10 cellular contexts compared by ENCODE assay signal in the genomic region with DNA sequence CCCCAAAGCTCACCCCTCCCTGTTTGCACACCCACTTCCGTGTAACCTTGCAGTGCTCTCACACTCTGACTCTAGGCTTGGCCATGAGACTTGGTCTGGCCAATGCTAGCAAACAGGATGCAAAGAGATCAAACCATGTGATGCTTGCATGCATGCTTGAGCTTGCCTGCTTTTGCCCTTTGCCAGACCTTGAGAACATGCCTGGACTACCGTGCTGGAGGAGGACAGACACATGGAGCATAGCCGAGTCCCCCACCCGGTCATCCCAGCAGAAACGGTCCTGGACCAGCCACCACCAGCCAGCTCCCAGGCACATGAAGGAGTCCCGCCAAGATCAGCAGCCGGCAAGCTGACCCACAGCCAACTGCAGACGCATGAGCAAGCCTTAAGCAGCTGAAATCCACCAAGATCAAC. TPM values are rescaled to one million over a fixed set of nuclear protein-coding genes. Genes with fewer than 3 reads are reported as not detected.
DNase-seq lines count a peak whose midpoint lies in the region; ATAC-seq, FAIRE-seq and TF ChIP-seq lines count a peak whose summit lies in the region.
"Had no signal": no experiment of that assay in that cellular context is flagged by ENCODE, and none has a peak within 500 bp of the region (broad histone marks: within the 10 kb centered on the region; RNA-seq: fewer than 3 reads in every experiment).

No MANE protein-coding gene starts in this region.

- TF ChIP-seq POLR2A in GM12891 (IDR thresholded peaks at IDR 0.05; ENCODE audit: low read depth, low read length), result no peak

- DNase-seq in GM12891 (ENCODE audit: insufficient read length, low spot score) (no peak), cerebellar cortex (ENCODE audit: low spot score) (peak; percentile 91), nucleus accumbens (lab: John Stamatoyannopoulos, UW) (peak in 32 of 56 donors; percentile 2 to 61 (median 20)), AG08396 (ENCODE audit: low spot score) (no peak), left colon (no peak)
- DNase-seq in stimulated activated CD4-positive, alpha-beta T cell treated with anti-CD3 and anti-CD28 coated beads, Interleukin-2, amount 100 ng/mL, for 24 hours, result no peak
- DNase-seq: amniotic stem cell, NCI-H1694 had no signal

- intact Hi-C loops in left colon (cut with DNase I, micrococcal nuclease), result no loop called here

- peak; percentile 74 for FAIRE-seq in GM12891 (lab: Jason Lieb, UNC)

- ATAC-seq in HG03095 (IDR thresholded peaks at IDR 0.05; ENCODE audit: unreplicated experiment), result peak; percentile 36
- no peak for ATAC-seq in left colon
- no peak for ATAC-seq in HG02884 (IDR thresholded peaks at IDR 0.05; ENCODE audit: unreplicated experiment)

TF ChIP-seq in GM12891, 5 proteins besides CTCF, POLR2A, EP300 and RAD21:
- no peak for TF ChIP-seq PAX5 (IDR thresholded peaks at IDR 0.05; ENCODE audit: insufficient read depth, low read length, severe bottlenecking)
- no peak for TF ChIP-seq POU2F2 (IDR thresholded peaks at IDR 0.05; ENCODE audit: low read depth, low read length)
- TF ChIP-seq SPI1 (IDR thresholded peaks at IDR 0.05; ENCODE audit: low read depth, low read length), result no peak
- no peak for TF ChIP-seq POLR2AphosphoS5 (IDR thresholded peaks at IDR 0.05; ENCODE audit: low read depth, low read length)
- no peak for TF ChIP-seq TAF1 (IDR thresholded peaks at IDR 0.05; ENCODE audit: low read depth, low read length)

RNA-seq across cellular contexts. Expression of a gene that starts 23.4 kb away (rescaled TPM):
- 4.9 TPM for polyA plus RNA-seq in GM12891 (2012; ENCODE audit: low read depth, missing spikeins)
- total RNA-seq in left colon, result 10 to 100 TPM in 1 of 2 donors, 1 to 10 TPM in 1; 6.0 to 13.4 TPM

RNA-seq across cellular contexts. Expression of a gene that starts 55.1 kb away (rescaled TPM):
- 44.0 TPM for polyA plus RNA-seq in GM12891 (2012; ENCODE audit: low read depth, missing spikeins)
- total RNA-seq in left colon, result 10 to 100 TPM; 74.7 to 96.2 TPM

Comparison
In these comparisons a context has a peak if more than half of its experiments do, and no peak if none do; other contexts are left out.
1. DNase-seq: peak in cerebellar cortex (single experiment) and nucleus accumbens (32 of 56); none in GM12891 (single experiment), AG08396 (single experiment), left colon (0 of 2) and stimulated activated CD4-positive, alpha-beta T cell treated with anti-CD3 and anti-CD28 coated beads, Interleukin-2, amount 100 ng/mL, for 24 hours (0 of 2).